In genomic region chr6:28587011-28587745, GRCh38 we compare ENCODE assay signal across 1 cellular context.
A peak's percentile ranks its signal among the peaks of the same experiment; 100 is the strongest.
TF ChIP-seq lines count a peak whose summit lies in the region.

No MANE protein-coding gene starts in this region.

TF ChIP-seq in HepG2, 621 proteins besides CTCF, POLR2A, EP300 and RAD21 (continued from another document):
- TF ChIP-seq, protein P1, sequence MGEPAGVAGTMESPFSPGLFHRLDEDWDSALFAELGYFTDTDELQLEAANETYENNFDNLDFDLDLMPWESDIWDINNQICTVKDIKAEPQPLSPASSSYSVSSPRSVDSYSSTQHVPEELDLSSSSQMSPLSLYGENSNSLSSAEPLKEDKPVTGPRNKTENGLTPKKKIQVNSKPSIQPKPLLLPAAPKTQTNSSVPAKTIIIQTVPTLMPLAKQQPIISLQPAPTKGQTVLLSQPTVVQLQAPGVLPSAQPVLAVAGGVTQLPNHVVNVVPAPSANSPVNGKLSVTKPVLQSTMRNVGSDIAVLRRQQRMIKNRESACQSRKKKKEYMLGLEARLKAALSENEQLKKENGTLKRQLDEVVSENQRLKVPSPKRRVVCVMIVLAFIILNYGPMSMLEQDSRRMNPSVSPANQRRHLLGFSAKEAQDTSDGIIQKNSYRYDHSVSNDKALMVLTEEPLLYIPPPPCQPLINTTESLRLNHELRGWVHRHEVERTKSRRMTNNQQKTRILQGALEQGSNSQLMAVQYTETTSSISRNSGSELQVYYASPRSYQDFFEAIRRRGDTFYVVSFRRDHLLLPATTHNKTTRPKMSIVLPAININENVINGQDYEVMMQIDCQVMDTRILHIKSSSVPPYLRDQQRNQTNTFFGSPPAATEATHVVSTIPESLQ (CRISPR knock-in tag; conservative IDR thresholded peaks at IDR 0.05): no peak
- TF ChIP-seq, protein P2, sequence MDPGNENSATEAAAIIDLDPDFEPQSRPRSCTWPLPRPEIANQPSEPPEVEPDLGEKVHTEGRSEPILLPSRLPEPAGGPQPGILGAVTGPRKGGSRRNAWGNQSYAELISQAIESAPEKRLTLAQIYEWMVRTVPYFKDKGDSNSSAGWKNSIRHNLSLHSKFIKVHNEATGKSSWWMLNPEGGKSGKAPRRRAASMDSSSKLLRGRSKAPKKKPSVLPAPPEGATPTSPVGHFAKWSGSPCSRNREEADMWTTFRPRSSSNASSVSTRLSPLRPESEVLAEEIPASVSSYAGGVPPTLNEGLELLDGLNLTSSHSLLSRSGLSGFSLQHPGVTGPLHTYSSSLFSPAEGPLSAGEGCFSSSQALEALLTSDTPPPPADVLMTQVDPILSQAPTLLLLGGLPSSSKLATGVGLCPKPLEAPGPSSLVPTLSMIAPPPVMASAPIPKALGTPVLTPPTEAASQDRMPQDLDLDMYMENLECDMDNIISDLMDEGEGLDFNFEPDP (CRISPR knock-in tag; conservative IDR thresholded peaks at IDR 0.05): no peak
- TF ChIP-seq, protein P3, sequence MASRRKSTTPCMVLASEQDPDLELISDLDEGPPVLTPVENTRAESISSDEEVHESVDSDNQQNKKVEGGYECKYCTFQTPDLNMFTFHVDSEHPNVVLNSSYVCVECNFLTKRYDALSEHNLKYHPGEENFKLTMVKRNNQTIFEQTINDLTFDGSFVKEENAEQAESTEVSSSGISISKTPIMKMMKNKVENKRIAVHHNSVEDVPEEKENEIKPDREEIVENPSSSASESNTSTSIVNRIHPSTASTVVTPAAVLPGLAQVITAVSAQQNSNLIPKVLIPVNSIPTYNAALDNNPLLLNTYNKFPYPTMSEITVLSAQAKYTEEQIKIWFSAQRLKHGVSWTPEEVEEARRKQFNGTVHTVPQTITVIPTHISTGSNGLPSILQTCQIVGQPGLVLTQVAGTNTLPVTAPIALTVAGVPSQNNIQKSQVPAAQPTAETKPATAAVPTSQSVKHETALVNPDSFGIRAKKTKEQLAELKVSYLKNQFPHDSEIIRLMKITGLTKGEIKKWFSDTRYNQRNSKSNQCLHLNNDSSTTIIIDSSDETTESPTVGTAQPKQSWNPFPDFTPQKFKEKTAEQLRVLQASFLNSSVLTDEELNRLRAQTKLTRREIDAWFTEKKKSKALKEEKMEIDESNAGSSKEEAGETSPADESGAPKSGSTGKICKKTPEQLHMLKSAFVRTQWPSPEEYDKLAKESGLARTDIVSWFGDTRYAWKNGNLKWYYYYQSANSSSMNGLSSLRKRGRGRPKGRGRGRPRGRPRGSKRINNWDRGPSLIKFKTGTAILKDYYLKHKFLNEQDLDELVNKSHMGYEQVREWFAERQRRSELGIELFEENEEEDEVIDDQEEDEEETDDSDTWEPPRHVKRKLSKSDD (CRISPR knock-in tag; IDR thresholded peaks at IDR 0.05; ENCODE audit: low read depth): peak; percentile 81
- TF ChIP-seq MED13 (CRISPR knock-in tag; IDR thresholded peaks at IDR 0.05): no peak; the same call in 1 of the 2 replicates
- no peak for TF ChIP-seq ZNF484 (CRISPR knock-in tag; IDR thresholded peaks at IDR 0.05; ENCODE audit: borderline replicate concordance, low read depth)
- peak; percentile 88 for TF ChIP-seq BCL3 (CRISPR knock-in tag; IDR thresholded peaks at IDR 0.05)
- TF ChIP-seq ZNF563 (CRISPR knock-in tag; IDR thresholded peaks at IDR 0.05): peak; percentile 92
- TF ChIP-seq ZNF619 (CRISPR knock-in tag; IDR thresholded peaks at IDR 0.05): peak; percentile 95
TF ChIP-seq in HepG2: peak in this region for 370.
